ENCODE assay signal across 8 cellular contexts in the genomic region with DNA sequence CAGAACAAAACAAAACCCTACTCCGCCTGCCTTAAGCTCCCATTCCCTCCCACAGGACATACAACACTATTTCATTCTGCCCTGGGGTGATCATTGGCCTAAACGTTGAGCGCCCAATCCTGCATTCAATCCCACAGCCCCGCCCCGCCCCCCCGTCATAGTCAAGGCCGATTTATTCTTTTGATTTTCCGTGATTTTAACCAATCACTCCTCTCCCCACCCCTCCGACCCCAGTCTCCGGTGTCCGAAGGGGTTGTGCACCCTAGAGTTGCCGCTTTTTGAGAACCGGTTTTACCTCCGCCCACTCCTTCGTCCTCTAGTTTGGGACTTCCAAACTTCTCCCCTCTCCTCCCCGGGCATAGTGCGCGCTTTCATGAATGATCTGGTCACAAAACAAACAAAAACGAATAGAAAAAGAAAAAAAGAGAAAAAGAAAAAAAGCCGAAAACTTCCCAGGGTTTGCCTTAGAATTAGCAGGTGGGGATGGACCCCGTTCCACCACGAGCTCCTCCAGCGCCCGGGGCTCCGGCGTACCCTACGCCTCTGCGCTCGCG. TPM values are rescaled to one million over a fixed set of nuclear protein-coding genes. Genes with fewer than 3 reads are reported as not detected.
A peak's percentile ranks its signal among the peaks of the same experiment; 100 is the strongest.
DNase-seq lines count a peak whose midpoint lies in the region; ATAC-seq and TF ChIP-seq lines count a peak whose summit lies in the region.

No MANE protein-coding gene starts in this region.

- POLR2A ChIA-PET in Caco-2 (lab: Charles Lee) = interaction anchor here (0.5 to 1.4 kb wide), 4 partner anchors 9 to 217 kb away, joined by 3 to 7 read pairs (median 4); partner anchors contain the start of genes RPL39 and STEEP1

- BruUV-seq in Caco-2 (replicated peaks; lab: Mats Ljungman, UMichigan) = no TSS peak

- H3K4me3 ChIP-seq in Caco-2 (ENCODE audit: low read depth, low read length) (peak overlapping the region; percentile 79), osteoblast (ENCODE audit: insufficient read depth, low read length) (peak overlapping the region; percentile 79)

- H3K27ac ChIP-seq in osteoblast (ENCODE audit: low read depth, low read length) = peak overlapping the region; percentile 58

- ATAC-seq in GM19372 (IDR thresholded peaks at IDR 0.05; ENCODE audit: low read depth, unreplicated experiment) = peak; percentile 78
- ATAC-seq in activated T-cell treated with anti-CD3 and anti-CD28 coated beads, Interleukin-2, amount 50 U/mL, for 72 hours (replicated peaks in 1 of 2) = peak; percentile 11 to 20

- H3K36me3 ChIP-seq in Caco-2 (ENCODE audit: control insufficient read depth, insufficient read depth, low read length) (no peaks in the 10 kb centered on the region), osteoblast (ENCODE audit: insufficient read depth, low read length) (peaks cover 3% of the 10 kb centered on the region)

- no peaks in the 10 kb centered on the region for H3K27me3 ChIP-seq in Caco-2 (replicated peaks; ENCODE audit: control insufficient read depth, insufficient read depth, low read length)
- H3K27me3 ChIP-seq in osteoblast (ENCODE audit: insufficient read depth, low read length) = no peaks in the 10 kb centered on the region

- H3K9me3 ChIP-seq in Caco-2 (no peaks in the 10 kb centered on the region), osteoblast (ENCODE audit: low read depth, low read length) (no peaks in the 10 kb centered on the region)

- DNase-seq in Caco-2 (peak in 1 of 2 experiments; percentile 36), HS-5 (ENCODE audit: low read depth) (peak; percentile 4), germinal center (ENCODE audit: low spot score) (peak; percentile 24), osteoblast (ENCODE audit: insufficient read length, low spot score, missing footprints) (peak; percentile 88), activated gamma-delta T cell treated with Interleukin-2 at 50 U/mL for 16 hours (no peak), NCI-H1694 (lab: John Stamatoyannopoulos, UW) (no peak)
- no peak for DNase-seq in activated T-cell treated with anti-CD3 and anti-CD28 coated beads, Interleukin-2, amount 50 U/mL, for 72 hours

- H3K4me2 ChIP-seq in osteoblast (ENCODE audit: insufficient read depth, low read length) = peak overlapping the region; percentile 77

- peaks cover 13% of the 10 kb centered on the region for H3K36me3 Mint-ChIP-seq in Caco-2 (ENCODE audit: insufficient read depth, unreplicated experiment)
- peaks cover 0 to 4% of the 10 kb centered on the region in 2 donors for H3K36me3 Mint-ChIP-seq in activated T-cell treated with anti-CD3 and anti-CD28 coated beads, Interleukin-2, amount 50 U/mL, for 72 hours (ENCODE audit: insufficient read depth in 2 of 2)

- no peaks in the 10 kb centered on the region for H4K20me1 ChIP-seq in osteoblast (ENCODE audit: insufficient read depth, low read length)

- H3K27ac Mint-ChIP-seq in Caco-2 (ENCODE audit: unreplicated experiment) = peak overlapping the region; percentile 97
- peak overlapping the region; percentile 76 for H3K27ac Mint-ChIP-seq in activated T-cell treated with anti-CD3 and anti-CD28 coated beads, Interleukin-2, amount 50 U/mL, for 72 hours

- peaks cover 15% of the 10 kb centered on the region for H3K79me2 ChIP-seq in osteoblast (ENCODE audit: insufficient read depth, low read length)

- H3K27me3 Mint-ChIP-seq in Caco-2 (ENCODE audit: insufficient read depth, unreplicated experiment) = no peaks in the 10 kb centered on the region
- peaks cover 19% of the 10 kb centered on the region for H3K27me3 Mint-ChIP-seq in activated T-cell treated with anti-CD3 and anti-CD28 coated beads, Interleukin-2, amount 50 U/mL, for 72 hours (ENCODE audit: low read depth)

- no peaks in the 10 kb centered on the region for H3K9me3 Mint-ChIP-seq in Caco-2 (ENCODE audit: unreplicated experiment)
- no peaks in the 10 kb centered on the region for H3K9me3 Mint-ChIP-seq in activated T-cell treated with anti-CD3 and anti-CD28 coated beads, Interleukin-2, amount 50 U/mL, for 72 hours

- H2AFZ ChIP-seq in osteoblast (ENCODE audit: low read length) = peak overlapping the region; percentile 85

- H3K4me1 ChIP-seq in Caco-2 (0 out of 2 replicates have a peak, but pooled peaks cover 3% of the 10 kb centered on the region), osteoblast (ENCODE audit: insufficient read depth, low read length) (peaks cover 5% of the 10 kb centered on the region)

- peak overlapping the region; percentile 98 for H3K4me3 Mint-ChIP-seq in Caco-2 (ENCODE audit: unreplicated experiment)
- H3K4me3 Mint-ChIP-seq in activated T-cell treated with anti-CD3 and anti-CD28 coated beads, Interleukin-2, amount 50 U/mL, for 72 hours = peak overlapping the region; percentile 84 to 90

- peaks cover 11% of the 10 kb centered on the region for H3K4me1 Mint-ChIP-seq in Caco-2 (ENCODE audit: low read depth, unreplicated experiment)
- H3K4me1 Mint-ChIP-seq in activated T-cell treated with anti-CD3 and anti-CD28 coated beads, Interleukin-2, amount 50 U/mL, for 72 hours (ENCODE audit: low read depth) = peaks cover 25% of the 10 kb centered on the region

- intact Hi-C loops in Caco-2 (cut with micrococcal nuclease; ENCODE audit: unreplicated experiment) = loop anchor here (1.0 to 2.0 kb wide), 2 partner anchors 9 to 57 kb away; partner anchors contain the start of gene STEEP1

- TF ChIP-seq CTCF in Caco-2 (IDR thresholded peaks at IDR 0.05; ENCODE audit: insufficient read depth in 1 of 2, low read depth in 1 of 2, low read length in 1 of 2, severe bottlenecking in 1 of 2, unreplicated experiment in 1 of 2) = no peak
- no peak for TF ChIP-seq CTCF in osteoblast (IDR thresholded peaks at IDR 0.05; ENCODE audit: extremely low read depth, low read depth, low read length)

- CTCF ChIA-PET in Caco-2 (lab: Charles Lee) = interaction anchor here (0.5 to 1.3 kb wide), 4 partner anchors 10 to 154 kb away, joined by 3 to 7 read pairs (median 4); no protein-coding TSS in a partner anchor

RNA-seq across cellular contexts. Expression of gene UBE2A, which starts 0.4 kb away (rescaled TPM):
- total RNA-seq in Caco-2 (2022) = 49.6 and 52.9 TPM in 2 replicates
- 10 to 100 TPM; 75.6 to 84.8 TPM for total RNA-seq in activated T-cell treated with anti-CD3 and anti-CD28 coated beads, Interleukin-2, amount 50 U/mL, for 72 hours
- 36.6 and 41.5 TPM in 2 replicates for total RNA-seq in osteoblast

RNA-seq across cellular contexts. Expression of gene STEEP1, which starts 8.7 kb away (rescaled TPM):
- total RNA-seq in Caco-2 (2022) (22.7 and 29.2 TPM in 2 replicates), osteoblast (23.9 and 29.0 TPM in 2 replicates)
- 10 to 100 TPM; 22.1 to 23.5 TPM for total RNA-seq in activated T-cell treated with anti-CD3 and anti-CD28 coated beads, Interleukin-2, amount 50 U/mL, for 72 hours

RNA-seq across cellular contexts. Expression of gene NKRF, which starts 32.3 kb away (rescaled TPM):
- 14.4 and 16.6 TPM in 2 replicates for total RNA-seq in Caco-2 (2022)
- total RNA-seq in activated T-cell treated with anti-CD3 and anti-CD28 coated beads, Interleukin-2, amount 50 U/mL, for 72 hours = 10 to 100 TPM; 15.9 to 18.8 TPM
- total RNA-seq in osteoblast = 4.7 and 5.1 TPM in 2 replicates

Comparison
In these comparisons a context has a peak if more than half of its experiments do, and no peak if none do; other contexts are left out.
1. DNase-seq: peak in HS-5 (single experiment), germinal center (single experiment) and osteoblast (single experiment); none in activated T-cell treated with anti-CD3 and anti-CD28 coated beads, Interleukin-2, amount 50 U/mL, for 72 hours (0 of 2), activated gamma-delta T cell treated with Interleukin-2 at 50 U/mL for 16 hours (single experiment) and NCI-H1694 (single experiment).